In the genomic region with DNA sequence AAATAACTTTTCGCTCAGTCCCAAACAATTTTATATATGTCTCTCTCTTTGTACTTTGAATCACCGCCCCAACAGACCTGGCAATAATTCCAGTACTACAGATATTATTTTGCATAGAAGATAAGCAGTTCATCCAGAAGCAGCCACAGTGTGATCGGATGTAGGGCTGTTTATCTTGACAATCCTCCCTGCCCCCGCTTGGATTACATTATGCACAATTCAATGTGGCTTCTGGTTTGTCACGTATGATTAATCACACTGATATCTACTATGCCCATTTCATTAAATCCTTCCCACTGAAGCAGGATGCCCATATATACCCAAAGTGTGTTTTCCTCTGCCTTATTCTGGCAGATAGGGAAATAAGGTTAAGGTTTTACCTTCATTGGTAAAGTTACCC, we compare ENCODE assay signal across 17 cellular contexts.
DNase-seq lines count a peak whose midpoint lies in the region; ATAC-seq and TF ChIP-seq lines count a peak whose summit lies in the region.
"Had no signal": no experiment of that assay in that cellular context is flagged by ENCODE, and none has a peak within 500 bp of the region (broad histone marks: within the 10 kb centered on the region; RNA-seq: fewer than 3 reads in every experiment).

No MANE protein-coding gene starts in this region.

- no peaks in the 10 kb centered on the region for H3K36me3 Mint-ChIP-seq in activated CD4-positive, alpha-beta memory T cell treated with anti-CD3 and anti-CD28 coated beads for 36 hours

- POLR2A ChIA-PET in activated CD4-positive, alpha-beta memory T cell treated with anti-CD3 and anti-CD28 coated beads for 36 hours (lab: Charles Lee): no interaction called here

- H3K27ac ChIP-seq in osteoblast (ENCODE audit: low read depth, low read length) (peak overlapping the region; percentile 6), upper lobe of left lung (no peak overlapping the region)
- H3K27ac ChIP-seq: SJSA1 had no signal

- H3K4me1 ChIP-seq in osteoblast (ENCODE audit: insufficient read depth, low read length) (peaks cover 44% of the 10 kb centered on the region), upper lobe of left lung (peaks cover 7 to 16% (median 10%) of the 10 kb centered on the region in 4 donors)

- TF ChIP-seq EP300 in upper lobe of left lung (IDR thresholded peaks at IDR 0.05): no peak

- intact Hi-C loops in activated CD4-positive, alpha-beta memory T cell treated with anti-CD3 and anti-CD28 coated beads for 36 hours (cut with micrococcal nuclease): no loop called here

- peak overlapping the region; percentile 9 for H3K4me2 ChIP-seq in osteoblast (ENCODE audit: insufficient read depth, low read length)

- no peak overlapping the region for H3K27ac Mint-ChIP-seq in activated CD4-positive, alpha-beta memory T cell treated with anti-CD3 and anti-CD28 coated beads for 36 hours
- H3K27ac Mint-ChIP-seq: B cell had no signal

- peaks cover 3% of the 10 kb centered on the region for H3K9me3 Mint-ChIP-seq in activated CD4-positive, alpha-beta memory T cell treated with anti-CD3 and anti-CD28 coated beads for 36 hours

- TF ChIP-seq POLR2A in upper lobe of left lung (IDR thresholded peaks at IDR 0.05): no peak

- no peaks in the 10 kb centered on the region for H3K27me3 Mint-ChIP-seq in activated CD4-positive, alpha-beta memory T cell treated with anti-CD3 and anti-CD28 coated beads for 36 hours
- H3K27me3 Mint-ChIP-seq: B cell had no signal

- H3K36me3 ChIP-seq in osteoblast (ENCODE audit: insufficient read depth, low read length) (no peaks in the 10 kb centered on the region), upper lobe of left lung (no peaks in the 10 kb centered on the region)
- H3K36me3 ChIP-seq: SJSA1 had no signal

- no peak for TF ChIP-seq CTCF in osteoblast (IDR thresholded peaks at IDR 0.05; ENCODE audit: extremely low read depth, low read depth, low read length)
- no peak for TF ChIP-seq CTCF in upper lobe of left lung (IDR thresholded peaks at IDR 0.05)

- H3K4me3 ChIP-seq in osteoblast (ENCODE audit: insufficient read depth, low read length) (no peak overlapping the region), upper lobe of left lung (no peak overlapping the region)
- H3K4me3 ChIP-seq: SJSA1 had no signal

- CTCF ChIA-PET in activated CD4-positive, alpha-beta memory T cell treated with anti-CD3 and anti-CD28 coated beads for 36 hours (lab: Charles Lee): no interaction called here

- no peaks in the 10 kb centered on the region for H4K20me1 ChIP-seq in osteoblast (ENCODE audit: insufficient read depth, low read length)

- ATAC-seq in upper lobe of left lung (ENCODE audit: low FRiP score in 2 of 2): no peak
- ATAC-seq: HCT116 had no signal

- H3K4me1 Mint-ChIP-seq in activated CD4-positive, alpha-beta memory T cell treated with anti-CD3 and anti-CD28 coated beads for 36 hours (ENCODE audit: low read depth): no peaks in the 10 kb centered on the region
- H3K4me1 Mint-ChIP-seq: B cell had no signal

- 66 to 72% methylated on average over 5 of the region's 5 CpGs for WGBS in upper lobe of left lung, 2 donors

- H3K27me3 ChIP-seq in osteoblast (ENCODE audit: insufficient read depth, low read length): no peaks in the 10 kb centered on the region
- H3K27me3 ChIP-seq in upper lobe of left lung: no peaks in the 10 kb centered on the region
- H3K27me3 ChIP-seq: SJSA1 had no signal

- no peak overlapping the region for H3K4me3 Mint-ChIP-seq in activated CD4-positive, alpha-beta memory T cell treated with anti-CD3 and anti-CD28 coated beads for 36 hours
- H3K4me3 Mint-ChIP-seq: B cell had no signal

- H2AFZ ChIP-seq in osteoblast (ENCODE audit: low read length): no peak overlapping the region

- H3K9me3 ChIP-seq in osteoblast (ENCODE audit: low read depth, low read length) (peaks cover 1% of the 10 kb centered on the region), upper lobe of left lung (no peaks in the 10 kb centered on the region)
- H3K9me3 ChIP-seq: SJSA1 had no signal

- peaks cover 22% of the 10 kb centered on the region for H3K79me2 ChIP-seq in osteoblast (ENCODE audit: insufficient read depth, low read length)

- peak; percentile 53 for DNase-seq in Daoy (ENCODE audit: low read depth)
- DNase-seq in ELR (ENCODE audit: low read depth): peak; percentile 33
- peak; percentile 70 for DNase-seq in RPMI7951 (ENCODE audit: low read depth)
- no peak for DNase-seq in osteoblast (ENCODE audit: insufficient read length, low spot score, missing footprints)
- DNase-seq in activated naive CD4-positive, alpha-beta T cell treated with Interleukin-2 at 50 U/mL for 16 hours: no peak
- DNase-seq in upper lobe of left lung: no peak
- no peak for DNase-seq in activated CD4-positive, alpha-beta memory T cell treated with anti-CD3 and anti-CD28 coated beads for 36 hours
- DNase-seq: DMS79 treated with DMSO at 0.1 percent for 48 hours, GF-D8, Kasumi-1, NCI-H2081, NCI-H2171 treated with DMSO at 0.1 percent for 48 hours, NCI-H446 treated with DMSO at 0.1 percent for 48 hours, NCI-H748 treated with DMSO at 0.1 percent for 48 hours had no signal

Comparison
In these comparisons a context has a peak if more than half of its experiments do, and no peak if none do; other contexts are left out.
1. DNase-seq: peak in Daoy (single experiment), ELR (single experiment) and RPMI7951 (single experiment); none in osteoblast (single experiment), activated naive CD4-positive, alpha-beta T cell treated with Interleukin-2 at 50 U/mL for 16 hours (single experiment), upper lobe of left lung (0 of 2) and activated CD4-positive, alpha-beta memory T cell treated with anti-CD3 and anti-CD28 coated beads for 36 hours (single experiment).